12 cellular contexts compared by ENCODE assay signal in the genomic region with DNA sequence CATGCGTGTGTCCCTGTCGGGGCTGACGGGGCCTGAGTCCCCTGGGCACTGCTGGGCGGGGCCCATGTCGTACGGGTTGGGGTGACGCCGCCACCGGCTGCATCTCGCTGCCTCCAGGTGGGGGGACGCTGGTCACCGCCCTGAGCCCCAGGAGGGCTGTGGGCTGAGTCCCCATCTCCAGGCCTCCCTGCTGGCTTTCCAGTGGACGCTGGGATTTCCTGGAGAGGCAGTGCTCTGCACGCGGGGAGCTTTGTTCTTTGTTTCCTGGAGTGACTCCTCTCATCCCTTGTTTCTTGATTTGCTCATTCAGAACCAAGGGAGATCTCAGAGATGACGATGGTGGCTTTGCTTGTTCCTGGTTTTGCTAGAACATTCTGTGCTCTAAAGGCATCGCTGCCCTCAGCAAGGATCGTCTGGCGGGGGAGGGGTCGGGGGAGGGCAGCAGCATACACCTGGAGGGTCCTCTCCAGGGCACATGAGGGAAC. TPM values are rescaled to one million over a fixed set of nuclear protein-coding genes. Genes with fewer than 3 reads are reported as not detected.
DNase-seq lines count a peak whose midpoint lies in the region; ATAC-seq and TF ChIP-seq lines count a peak whose summit lies in the region.
"Had no signal": no experiment of that assay in that cellular context is flagged by ENCODE, and none has a peak within 500 bp of the region (broad histone marks: within the 10 kb centered on the region; RNA-seq: fewer than 3 reads in every experiment).

No MANE protein-coding gene starts in this region.

- H3K4me1 ChIP-seq in A673 (ENCODE audit: insufficient read depth, low read length, poor library complexity, severe bottlenecking): peaks cover 41% of the 10 kb centered on the region

- TF ChIP-seq CTCF in A673 (conservative IDR thresholded peaks at IDR 0.05; ENCODE audit: low read depth, low read length) (no peak), endothelial cell (IDR thresholded peaks at IDR 0.05; ENCODE audit: unreplicated experiment) (no peak), neural crest cell (conservative IDR thresholded peaks at IDR 0.05) (no peak)

- ATAC-seq in GM19035 (IDR thresholded peaks at IDR 0.05; ENCODE audit: unreplicated experiment) (no peak), GM21825 (IDR thresholded peaks at IDR 0.05; ENCODE audit: unreplicated experiment) (no peak), GM19467 (IDR thresholded peaks at IDR 0.05; ENCODE audit: unreplicated experiment) (no peak)
- no peak for ATAC-seq in natural killer cell treated with Interleukin-12 subunit alpha and Interleukin-12 subunit beta and Interleukin-15 and Interleukin-18, amount 100 ng/mL, for 72 hours
- ATAC-seq: GM12878, natural killer cell had no signal

- H3K4me1 Mint-ChIP-seq in endothelial cell (ENCODE audit: unreplicated experiment) (peaks cover 4% of the 10 kb centered on the region), neural crest cell (peaks cover 43% of the 10 kb centered on the region)
- H3K4me1 Mint-ChIP-seq in natural killer cell treated with Interleukin-12 subunit alpha and Interleukin-12 subunit beta and Interleukin-15 and Interleukin-18, amount 100 ng/mL, for 72 hours (ENCODE audit: low read depth in 2 of 2): peaks cover 14 to 34% of the 10 kb centered on the region in 2 donors

- H3K36me3 ChIP-seq in A673 (ENCODE audit: insufficient read depth, low read length, poor library complexity, severe bottlenecking): no peaks in the 10 kb centered on the region

- no peak for DNase-seq in A673 (ENCODE audit: low spot score)
- DNase-seq in NAMALWA (ENCODE audit: low spot score): peak; percentile 41
- DNase-seq in endothelial cell (ENCODE audit: low spot score): no peak
- no peak for DNase-seq in neural crest cell (ENCODE audit: low read depth, low spot score)
- DNase-seq in natural killer cell treated with Interleukin-12 subunit alpha and Interleukin-12 subunit beta and Interleukin-15 and Interleukin-18, amount 100 ng/mL, for 72 hours (ENCODE audit: low spot score): no peak
- DNase-seq: natural killer cell, NCI-H1436 treated with DMSO at 0.1 percent for 48 hours, SHP77 treated with DMSO at 0.1 percent for 48 hours had no signal

- POLR2A ChIA-PET in A673 (lab: Charles Lee; ENCODE audit: low non-redundant PET): no interaction called here

- no peaks in the 10 kb centered on the region for H3K9me3 ChIP-seq in A673 (ENCODE audit: low read depth, low read length, poor library complexity, severe bottlenecking)

- no peak overlapping the region for H3K4me3 ChIP-seq in A673 (ENCODE audit: low read depth, low read length, poor library complexity, severe bottlenecking)
- H3K4me3 ChIP-seq: GM12878 had no signal

- H3K27me3 Mint-ChIP-seq in endothelial cell (ENCODE audit: unreplicated experiment): peaks cover 6% of the 10 kb centered on the region
- no peaks in the 10 kb centered on the region for H3K27me3 Mint-ChIP-seq in neural crest cell (ENCODE audit: low read depth)
- H3K27me3 Mint-ChIP-seq in natural killer cell treated with Interleukin-12 subunit alpha and Interleukin-12 subunit beta and Interleukin-15 and Interleukin-18, amount 100 ng/mL, for 72 hours: no peaks in the 10 kb centered on the region

- H3K27me3 ChIP-seq in A673 (replicated peaks; ENCODE audit: insufficient read depth, low read depth, low read length, poor library complexity): no peaks in the 10 kb centered on the region

- peak overlapping the region; percentile 57 for H3K27ac Mint-ChIP-seq in endothelial cell (ENCODE audit: unreplicated experiment)
- H3K27ac Mint-ChIP-seq in neural crest cell (ENCODE audit: unreplicated experiment): peak overlapping the region; percentile 92
- H3K27ac Mint-ChIP-seq in natural killer cell treated with Interleukin-12 subunit alpha and Interleukin-12 subunit beta and Interleukin-15 and Interleukin-18, amount 100 ng/mL, for 72 hours: no peak overlapping the region

- H3K27ac ChIP-seq in A673 (ENCODE audit: low read depth, low read length, poor library complexity, severe bottlenecking): peak overlapping the region; percentile 47

- CTCF ChIA-PET in A673 (lab: Charles Lee): no interaction called here

- no TSS peak for BruUV-seq in A673 (replicated peaks; lab: Mats Ljungman, UMichigan)

- intact Hi-C loops in A673 (cut with micrococcal nuclease; ENCODE audit: unreplicated experiment): no loop called here

- H3K4me3 Mint-ChIP-seq in endothelial cell (ENCODE audit: unreplicated experiment) (no peak overlapping the region), neural crest cell (peak overlapping the region; percentile 67)
- H3K4me3 Mint-ChIP-seq in natural killer cell treated with Interleukin-12 subunit alpha and Interleukin-12 subunit beta and Interleukin-15 and Interleukin-18, amount 100 ng/mL, for 72 hours: no peak overlapping the region
- H3K4me3 Mint-ChIP-seq: natural killer cell had no signal

- peaks cover 8% of the 10 kb centered on the region for H3K36me3 Mint-ChIP-seq in endothelial cell (ENCODE audit: low read depth, unreplicated experiment)
- H3K36me3 Mint-ChIP-seq in neural crest cell (ENCODE audit: low read depth): peaks cover 6% of the 10 kb centered on the region
- H3K36me3 Mint-ChIP-seq in natural killer cell treated with Interleukin-12 subunit alpha and Interleukin-12 subunit beta and Interleukin-15 and Interleukin-18, amount 100 ng/mL, for 72 hours: peaks cover 8% of the 10 kb centered on the region
- H3K36me3 Mint-ChIP-seq: natural killer cell had no signal

- H3K9me3 Mint-ChIP-seq in endothelial cell (ENCODE audit: unreplicated experiment): no peaks in the 10 kb centered on the region
- H3K9me3 Mint-ChIP-seq in neural crest cell: no peaks in the 10 kb centered on the region
- H3K9me3 Mint-ChIP-seq in natural killer cell treated with Interleukin-12 subunit alpha and Interleukin-12 subunit beta and Interleukin-15 and Interleukin-18, amount 100 ng/mL, for 72 hours: no peaks in the 10 kb centered on the region
- H3K9me3 Mint-ChIP-seq: natural killer cell had no signal

RNA-seq across cellular contexts. Expression of a gene that starts 21.0 kb away (rescaled TPM):
- total RNA-seq in A673 (2021) (18.6 and 21.2 TPM in 2 replicates), endothelial cell (ENCODE audit: unreplicated experiment) (7.6 TPM), neural crest cell (14.2 and 15.3 TPM in 2 replicates)
- 10 to 100 TPM; 15.2 to 17.9 TPM for total RNA-seq in natural killer cell treated with Interleukin-12 subunit alpha and Interleukin-12 subunit beta and Interleukin-15 and Interleukin-18, amount 100 ng/mL, for 72 hours

Comparison
In these comparisons a context has a peak if more than half of its experiments do, and no peak if none do; other contexts are left out.
1. H3K27ac Mint-ChIP-seq: peak in endothelial cell (single experiment) and neural crest cell (single experiment); none in natural killer cell treated with Interleukin-12 subunit alpha and Interleukin-12 subunit beta and Interleukin-15 and Interleukin-18, amount 100 ng/mL, for 72 hours (0 of 2).